ENCODE assay signal across 8 cellular contexts in the genomic region with DNA sequence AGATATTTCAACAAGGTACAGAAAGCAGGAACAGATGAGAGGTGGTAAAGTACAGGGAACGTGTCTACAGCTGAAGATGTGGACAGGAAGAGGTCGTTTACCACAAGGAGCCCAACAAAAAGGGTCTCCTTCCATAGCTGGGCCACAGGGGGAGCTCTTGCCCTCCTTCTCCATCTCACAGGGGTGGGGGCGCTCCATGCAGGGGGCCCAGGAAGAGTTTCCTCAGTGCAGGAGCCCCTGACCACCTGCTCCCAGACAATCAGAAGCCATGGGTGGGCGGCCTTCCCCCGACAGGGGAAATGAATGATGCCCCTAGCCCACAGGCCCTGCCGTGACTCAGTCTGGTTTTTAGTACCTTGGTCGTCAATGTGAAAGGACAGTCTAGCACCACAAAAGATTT.
DNase-seq lines count a peak whose midpoint lies in the region; ATAC-seq and TF ChIP-seq lines count a peak whose summit lies in the region.

No MANE protein-coding gene starts in this region.

- peaks cover 26% of the 10 kb centered on the region for H3K27me3 ChIP-seq in CD4-positive, alpha-beta T cell (ENCODE audit: control insufficient read depth, insufficient read depth, low read length)
- no peaks in the 10 kb centered on the region for H3K27me3 ChIP-seq in OCI-LY1 (ENCODE audit: insufficient read depth, low read length)

- no peaks in the 10 kb centered on the region for H3K36me3 ChIP-seq in OCI-LY1 (ENCODE audit: insufficient read depth, low read length)

- POLR2A ChIA-PET in CD4-positive, alpha-beta T cell (lab: Charles Lee): no interaction called here

- no peak overlapping the region for H3K4me3 Mint-ChIP-seq in CD4-positive, alpha-beta T cell
- no peak overlapping the region for H3K4me3 Mint-ChIP-seq in glutamatergic neuron (ENCODE audit: unreplicated experiment)

- no peaks in the 10 kb centered on the region for H3K4me1 ChIP-seq in OCI-LY1 (ENCODE audit: insufficient read depth, low read length, severe bottlenecking)

- no peak overlapping the region for H3K4me3 ChIP-seq in OCI-LY1 (ENCODE audit: low read depth, low read length, poor library complexity, severe bottlenecking)

- intact Hi-C loops in CD4-positive, alpha-beta T cell (cut with DNase I, micrococcal nuclease): no loop called here
- intact Hi-C loops in left cardiac atrium (cut with DNase I): no loop called here

- H2AFZ ChIP-seq in OCI-LY1 (ENCODE audit: low read length): no peak overlapping the region

- peaks cover 43% of the 10 kb centered on the region for H3K27me3 Mint-ChIP-seq in CD4-positive, alpha-beta T cell
- H3K27me3 Mint-ChIP-seq in glutamatergic neuron (ENCODE audit: unreplicated experiment): peaks cover 7% of the 10 kb centered on the region

- H3K4me2 ChIP-seq in OCI-LY1 (ENCODE audit: low read length): no peak overlapping the region

- H3F3A ChIP-seq in OCI-LY1 (ENCODE audit: insufficient read depth, low read length): no peaks in the 10 kb centered on the region

- no peaks in the 10 kb centered on the region for H3K9me3 ChIP-seq in CD4-positive, alpha-beta T cell (ENCODE audit: control insufficient read depth, low read length)
- H3K9me3 ChIP-seq in OCI-LY1 (ENCODE audit: low read length): no peaks in the 10 kb centered on the region

- H3K27ac Mint-ChIP-seq in CD4-positive, alpha-beta T cell: no peak overlapping the region
- no peak overlapping the region for H3K27ac Mint-ChIP-seq in glutamatergic neuron (ENCODE audit: unreplicated experiment)

- no peak for DNase-seq in CD4-positive, alpha-beta T cell
- DNase-seq in glutamatergic neuron (peak; percentile 61), left cardiac atrium (no peak), DMS114 treated with DMSO at 0.1 percent for 48 hours (lab: John Stamatoyannopoulos, UW; ENCODE audit: unreplicated experiment) (no peak), NCI-H526 (lab: John Stamatoyannopoulos, UW) (no peak)
- DNase-seq in activated CD4-positive, alpha-beta T cell treated with anti-CD3 and anti-CD28 coated beads, Interleukin-2, amount 50 U/mL, for 1 hour: no peak

- H4K20me1 ChIP-seq in OCI-LY1 (ENCODE audit: insufficient read depth, low read length): no peaks in the 10 kb centered on the region

- CTCF ChIA-PET in CD4-positive, alpha-beta T cell (lab: Charles Lee): interaction anchor here (0.9 to 1.4 kb wide), 2 partner anchors 41 to 51 kb away, joined by 3 read pairs; no protein-coding TSS in a partner anchor

- H3K79me2 ChIP-seq in OCI-LY1 (ENCODE audit: insufficient read depth, low read length): no peaks in the 10 kb centered on the region

- no peaks in the 10 kb centered on the region for H3K9me2 ChIP-seq in OCI-LY1 (ENCODE audit: low read depth, low read length)

- H3K36me3 Mint-ChIP-seq in CD4-positive, alpha-beta T cell (ENCODE audit: low read depth): no peaks in the 10 kb centered on the region
- H3K36me3 Mint-ChIP-seq in glutamatergic neuron (ENCODE audit: unreplicated experiment): peaks cover 12% of the 10 kb centered on the region

- H3K9me3 Mint-ChIP-seq in CD4-positive, alpha-beta T cell: no peaks in the 10 kb centered on the region
- peaks cover 2% of the 10 kb centered on the region for H3K9me3 Mint-ChIP-seq in glutamatergic neuron (ENCODE audit: unreplicated experiment)

- TF ChIP-seq CTCF in CD4-positive, alpha-beta T cell (IDR thresholded peaks at IDR 0.05): no peak
- TF ChIP-seq CTCF in OCI-LY1 (IDR thresholded peaks at IDR 0.05; ENCODE audit: low read length) (peak; percentile 60; the same call in 1 of the 2 replicates), glutamatergic neuron (IDR thresholded peaks at IDR 0.05; ENCODE audit: partially characterized antibody, unreplicated experiment) (peak; percentile 28)

- H3K27ac ChIP-seq in CD4-positive, alpha-beta T cell (ENCODE audit: low read depth, low read length): no peak overlapping the region
- H3K27ac ChIP-seq in OCI-LY1 (ENCODE audit: low read depth, low read length, poor library complexity, severe bottlenecking): no peak overlapping the region

- H3K4me1 Mint-ChIP-seq in CD4-positive, alpha-beta T cell (ENCODE audit: low read depth): peaks cover 22% of the 10 kb centered on the region
- peaks cover 26% of the 10 kb centered on the region for H3K4me1 Mint-ChIP-seq in glutamatergic neuron (ENCODE audit: low read depth, unreplicated experiment)

- H3K9ac ChIP-seq in OCI-LY1 (ENCODE audit: low read length): no peak overlapping the region

- peak; percentile 21 for ATAC-seq in CD4-positive, alpha-beta T cell (ENCODE audit: poor library complexity)
- peak; percentile 61 for ATAC-seq in GM19463 (IDR thresholded peaks at IDR 0.05; ENCODE audit: unreplicated experiment)
- no peak for ATAC-seq in left cardiac atrium

Comparison
In these comparisons a context has a peak if more than half of its experiments do, and no peak if none do; other contexts are left out.
1. ATAC-seq: peak in CD4-positive, alpha-beta T cell (single experiment) and GM19463 (single experiment); none in left cardiac atrium (0 of 2).